8 cellular contexts compared by ENCODE assay signal in the genomic region with DNA sequence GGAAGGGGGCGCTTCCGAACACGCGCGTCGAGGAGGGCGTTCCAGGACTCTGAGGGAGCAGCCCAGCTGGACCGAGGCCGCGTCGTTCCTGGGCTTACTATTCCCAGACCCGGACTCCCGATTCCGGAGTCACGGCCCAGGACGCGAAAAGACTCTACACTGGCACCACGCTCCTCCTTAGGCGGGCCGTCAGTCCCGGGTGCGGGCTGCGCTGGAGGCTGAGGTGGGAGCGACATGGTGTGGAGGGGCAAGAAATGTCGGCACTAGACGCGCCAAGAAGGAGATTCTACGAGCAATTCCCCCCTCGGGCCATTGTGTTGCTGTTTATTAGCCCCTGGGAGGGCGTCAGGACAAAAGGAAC. TPM values are rescaled to one million over a fixed set of nuclear protein-coding genes. Genes with fewer than 3 reads are reported as not detected.
DNase-seq lines count a peak whose midpoint lies in the region; ATAC-seq, FAIRE-seq and TF ChIP-seq lines count a peak whose summit lies in the region.

No MANE protein-coding gene starts in this region.

- ATAC-seq in GM23338 (peak; percentile 61), naive B cell (ENCODE audit: low read depth in 2 of 2) (peak; percentile 15 to 16)
- peak; percentile 6 for ATAC-seq in effector memory CD8-positive, alpha-beta T cell (replicated peaks)

- H2AFZ ChIP-seq in GM23338 = peak overlapping the region; percentile 95

- DNase-seq in GM12865 (ENCODE audit: low read depth) (no peak), GM23338 (ENCODE audit: low spot score) (peak; percentile 51), NT2/D1 (ENCODE audit: low read depth, low spot score) (no peak), naive B cell (no peak), NCI-H510A (lab: John Stamatoyannopoulos, UW) (no peak), GM12892 (ENCODE audit: insufficient read length) (no peak), SIG-M5 (lab: John Stamatoyannopoulos, UW) (no peak)
- no peak for DNase-seq in effector memory CD8-positive, alpha-beta T cell

- no peaks in the 10 kb centered on the region; the same call in 1 of the 2 replicates for H4K20me1 ChIP-seq in GM23338 (replicated peaks; ENCODE audit: insufficient read depth)

- no peaks in the 10 kb centered on the region for H3K36me3 ChIP-seq in GM23338 (ENCODE audit: insufficient read depth)
- no peaks in the 10 kb centered on the region for H3K36me3 ChIP-seq in NT2/D1 (ENCODE audit: insufficient read depth, insufficient read length, low read length)

- H3K27ac Mint-ChIP-seq in GM23338 = no peak overlapping the region
- peak overlapping the region; percentile 73 to 93 for H3K27ac Mint-ChIP-seq in effector memory CD8-positive, alpha-beta T cell
- peak overlapping the region in 2 of 6 donors; percentile 85 to 94 for H3K27ac Mint-ChIP-seq in naive B cell

- no peaks in the 10 kb centered on the region for H3K9me2 ChIP-seq in GM23338 (ENCODE audit: insufficient read depth)

- no peak for TF ChIP-seq CTCF in GM12865 (IDR thresholded peaks at IDR 0.05; ENCODE audit: insufficient read depth, low read depth, low read length, missing control alignments)
- TF ChIP-seq CTCF in GM23338 (conservative IDR thresholded peaks at IDR 0.05; ENCODE audit: low read depth in 2 of 2) = no peak

- no peak for TF ChIP-seq POLR2A in GM12892 (IDR thresholded peaks at IDR 0.05; ENCODE audit: low read depth, low read length)

- peak overlapping the region; percentile 99 for H3K4me2 ChIP-seq in GM23338

- H3K4me3 Mint-ChIP-seq in GM23338 (peak overlapping the region; percentile 82), naive B cell (peak overlapping the region; percentile 84 to 95 (median 92))
- H3K4me3 Mint-ChIP-seq in effector memory CD8-positive, alpha-beta T cell = peak overlapping the region; percentile 86 to 87

- H3K79me2 ChIP-seq in GM23338 (replicated peaks; ENCODE audit: insufficient read depth) = no peaks in the 10 kb centered on the region

- H3K36me3 Mint-ChIP-seq in GM23338 (ENCODE audit: low read depth) (no peaks in the 10 kb centered on the region), naive B cell (no peaks in the 10 kb centered on the region)
- peaks cover 12% of the 10 kb centered on the region for H3K36me3 Mint-ChIP-seq in effector memory CD8-positive, alpha-beta T cell (ENCODE audit: insufficient read depth)

- H3K27ac ChIP-seq in GM23338 (ENCODE audit: low read depth) = no peak overlapping the region

- H3K9ac ChIP-seq in NT2/D1 (ENCODE audit: insufficient read length, low read depth) = peak overlapping the region; percentile 61

- H3K4me1 Mint-ChIP-seq in GM23338 = peaks cover 4% of the 10 kb centered on the region; the same call in 2 of the 3 replicates
- H3K4me1 Mint-ChIP-seq in effector memory CD8-positive, alpha-beta T cell (ENCODE audit: low read depth in 2 of 2) = peaks cover 9 to 10% of the 10 kb centered on the region in 2 donors
- peaks cover 11 to 20% (median 17%) of the 10 kb centered on the region in 3 donors for H3K4me1 Mint-ChIP-seq in naive B cell

- FAIRE-seq in GM12892 (lab: Jason Lieb, UNC) = no peak

- no peaks in the 10 kb centered on the region for H3F3A ChIP-seq in GM23338 (replicated peaks; ENCODE audit: low read depth)

- H3K9me3 ChIP-seq in NT2/D1 (ENCODE audit: insufficient read depth, low read length) = no peaks in the 10 kb centered on the region

- peak overlapping the region; percentile 84 for H3K4me3 ChIP-seq in GM12865 (ENCODE audit: low read depth, low read length)
- peak overlapping the region; percentile 82 for H3K4me3 ChIP-seq in GM23338
- H3K4me3 ChIP-seq in NT2/D1 (ENCODE audit: insufficient read length, low read depth) = peak overlapping the region; percentile 67

- peaks cover 26% of the 10 kb centered on the region for H3K27me3 Mint-ChIP-seq in GM23338 (ENCODE audit: insufficient read depth, low read depth, poor library complexity)
- H3K27me3 Mint-ChIP-seq in effector memory CD8-positive, alpha-beta T cell = no peaks in the 10 kb centered on the region
- peaks cover 14 to 22% (median 15%) of the 10 kb centered on the region in 3 donors for H3K27me3 Mint-ChIP-seq in naive B cell

- peaks cover 3% of the 10 kb centered on the region; the same call in 2 of the 3 replicates for H3K9me3 Mint-ChIP-seq in GM23338
- no peaks in the 10 kb centered on the region for H3K9me3 Mint-ChIP-seq in effector memory CD8-positive, alpha-beta T cell
- H3K9me3 Mint-ChIP-seq in naive B cell = peaks cover 0 to 2% (median 0%) of the 10 kb centered on the region in 7 donors

- H3K4me1 ChIP-seq in GM23338 (ENCODE audit: insufficient read depth) = no peaks in the 10 kb centered on the region; the same call in 1 of the 2 replicates
- H3K4me1 ChIP-seq in NT2/D1 (ENCODE audit: insufficient read depth, insufficient read length) = no peaks in the 10 kb centered on the region

- H3K27me3 ChIP-seq in GM23338 (ENCODE audit: insufficient read depth) = peaks cover 39% of the 10 kb centered on the region
- H3K27me3 ChIP-seq in NT2/D1 (ENCODE audit: insufficient read depth, insufficient read length) = peaks cover 36% of the 10 kb centered on the region

TF ChIP-seq in GM23338, 12 proteins besides CTCF, POLR2A, EP300 and RAD21:
- TF ChIP-seq, protein P1, sequence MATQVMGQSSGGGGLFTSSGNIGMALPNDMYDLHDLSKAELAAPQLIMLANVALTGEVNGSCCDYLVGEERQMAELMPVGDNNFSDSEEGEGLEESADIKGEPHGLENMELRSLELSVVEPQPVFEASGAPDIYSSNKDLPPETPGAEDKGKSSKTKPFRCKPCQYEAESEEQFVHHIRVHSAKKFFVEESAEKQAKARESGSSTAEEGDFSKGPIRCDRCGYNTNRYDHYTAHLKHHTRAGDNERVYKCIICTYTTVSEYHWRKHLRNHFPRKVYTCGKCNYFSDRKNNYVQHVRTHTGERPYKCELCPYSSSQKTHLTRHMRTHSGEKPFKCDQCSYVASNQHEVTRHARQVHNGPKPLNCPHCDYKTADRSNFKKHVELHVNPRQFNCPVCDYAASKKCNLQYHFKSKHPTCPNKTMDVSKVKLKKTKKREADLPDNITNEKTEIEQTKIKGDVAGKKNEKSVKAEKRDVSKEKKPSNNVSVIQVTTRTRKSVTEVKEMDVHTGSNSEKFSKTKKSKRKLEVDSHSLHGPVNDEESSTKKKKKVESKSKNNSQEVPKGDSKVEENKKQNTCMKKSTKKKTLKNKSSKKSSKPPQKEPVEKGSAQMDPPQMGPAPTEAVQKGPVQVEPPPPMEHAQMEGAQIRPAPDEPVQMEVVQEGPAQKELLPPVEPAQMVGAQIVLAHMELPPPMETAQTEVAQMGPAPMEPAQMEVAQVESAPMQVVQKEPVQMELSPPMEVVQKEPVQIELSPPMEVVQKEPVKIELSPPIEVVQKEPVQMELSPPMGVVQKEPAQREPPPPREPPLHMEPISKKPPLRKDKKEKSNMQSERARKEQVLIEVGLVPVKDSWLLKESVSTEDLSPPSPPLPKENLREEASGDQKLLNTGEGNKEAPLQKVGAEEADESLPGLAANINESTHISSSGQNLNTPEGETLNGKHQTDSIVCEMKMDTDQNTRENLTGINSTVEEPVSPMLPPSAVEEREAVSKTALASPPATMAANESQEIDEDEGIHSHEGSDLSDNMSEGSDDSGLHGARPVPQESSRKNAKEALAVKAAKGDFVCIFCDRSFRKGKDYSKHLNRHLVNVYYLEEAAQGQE (IDR thresholded peaks at IDR 0.05; ENCODE audit: unreplicated experiment) = no peak
- TF ChIP-seq STAT1 (IDR thresholded peaks at IDR 0.05; ENCODE audit: unreplicated experiment) (no peak), EZH2 (IDR thresholded peaks at IDR 0.05; ENCODE audit: low read depth, unreplicated experiment) (peak; percentile 65)

RNA-seq across cellular contexts. Expression of a gene that starts 0.6 kb away (rescaled TPM):
- 0.83 and 0.89 TPM in 2 replicates for total RNA-seq in GM23338 (2014; rRNA removed; shearing (Covaris generic))
- polyA plus RNA-seq in GM23338 (2016; fragmentation: Nextera tagmentation; extraction: Ambion mirVana) (1.3 and 2.0 TPM in 2 replicates), naive B cell (ENCODE audit: low read depth in 6 of 6) (under 1 TPM in 3 of 6 donors, not detected in 3; 0.14 to 0.44 (median 0.17) TPM)
- 0.25 TPM for polyA plus RNA-seq in GM12892 (2012; ENCODE audit: missing spikeins)

RNA-seq across cellular contexts. Expression of a gene that starts 26.9 kb away (rescaled TPM):
- 0.80 and 1.2 TPM in 2 replicates for total RNA-seq in GM23338 (2014; rRNA removed; shearing (Covaris generic))
- polyA plus RNA-seq in GM23338 (2016; fragmentation: Nextera tagmentation; extraction: Ambion mirVana) (0.42 and 0.53 TPM in 2 replicates), naive B cell (ENCODE audit: low read depth in 6 of 6) (10 to 100 TPM; 12.1 to 21.9 (median 14.9) TPM)
- polyA plus RNA-seq in GM12892 (2012; ENCODE audit: missing spikeins) = 1.1 TPM

Comparison
In these comparisons a context has a peak if more than half of its experiments do, and no peak if none do; other contexts are left out.
1. ATAC-seq: peak in every context shown above with its lines; median percentile 61 in GM23338; 16 in naive B cell; 6 in effector memory CD8-positive, alpha-beta T cell.